ENCODE assay signal across 11 cellular contexts in genomic region chr18:48800479-48800876, GRCh38.
DNase-seq lines count a peak whose midpoint lies in the region; ATAC-seq and TF ChIP-seq lines count a peak whose summit lies in the region.
"Had no signal": no experiment of that assay in that cellular context is flagged by ENCODE, and none has a peak within 500 bp of the region (broad histone marks: within the 10 kb centered on the region; RNA-seq: fewer than 3 reads in every experiment).

No MANE protein-coding gene starts in this region.

- H4K8ac ChIP-seq in mesenchymal stem cell (ENCODE audit: low read length): no peak overlapping the region

- no peak overlapping the region for H3K4ac ChIP-seq in mesenchymal stem cell (ENCODE audit: low read depth in 1 of 2, low read length in 2 of 2)

- H2AK5ac ChIP-seq in mesenchymal stem cell (ENCODE audit: low read length, severe bottlenecking): no peak overlapping the region

- H3K9ac ChIP-seq in mesenchymal stem cell (ENCODE audit: low read length): no peak overlapping the region

- intact Hi-C loops in left ventricle myocardium superior (cut with micrococcal nuclease): no loop called here
- intact Hi-C loops in aorta (cut with DNase I): no loop called here

- H3K14ac ChIP-seq in mesenchymal stem cell (ENCODE audit: low read length in 2 of 2): no peak overlapping the region

- H3K4me3 ChIP-seq in right atrium auricular region: no peak overlapping the region
- H3K4me3 ChIP-seq in mesenchymal stem cell (ENCODE audit: insufficient read depth in 1 of 2, low read depth in 1 of 2, low read length in 2 of 2): no peak overlapping the region
- H3K4me3 ChIP-seq in aorta (ENCODE audit: low read length in 2 of 2): no peak overlapping the region
- H3K4me3 ChIP-seq: GM23338 had no signal

- no peak overlapping the region for H2BK12ac ChIP-seq in mesenchymal stem cell (ENCODE audit: low read length in 2 of 2)

- no peak overlapping the region for H2BK5ac ChIP-seq in mesenchymal stem cell (ENCODE audit: low read depth, low read length, poor library complexity, severe bottlenecking)

- no peak overlapping the region for H3K23ac ChIP-seq in mesenchymal stem cell (ENCODE audit: low read length in 2 of 2)

- no peak overlapping the region for H3K4me2 ChIP-seq in mesenchymal stem cell (ENCODE audit: low read length, poor library complexity, severe bottlenecking)
- H3K4me2 ChIP-seq: GM23338 had no signal

- H3K4me1 ChIP-seq in right atrium auricular region (peaks cover 0 to 83% of the 10 kb centered on the region in 2 donors), mesenchymal stem cell (ENCODE audit: control insufficient read depth, insufficient read depth, low read depth, low read length) (peaks cover 5% of the 10 kb centered on the region), aorta (ENCODE audit: control insufficient read depth in 1 of 2, insufficient read depth in 2 of 2, low read length in 2 of 2) (peaks cover 0 to 2% of the 10 kb centered on the region in 2 donors)

- 100% methylated on average over 4 of the region's 6 CpGs for WGBS in mesenchymal stem cell
- 36 to 37% methylated on average over 6 of the region's 6 CpGs for WGBS in aorta, 2 donors

- H3K9me3 ChIP-seq in right atrium auricular region (no peaks in the 10 kb centered on the region), mesenchymal stem cell (ENCODE audit: control insufficient read depth, low read length) (no peaks in the 10 kb centered on the region), aorta (ENCODE audit: control insufficient read depth, low read length) (no peaks in the 10 kb centered on the region)

- no peak overlapping the region for H2BK15ac ChIP-seq in mesenchymal stem cell (ENCODE audit: low read depth, poor library complexity, severe bottlenecking)

- H4K91ac ChIP-seq in mesenchymal stem cell (ENCODE audit: low read length): no peak overlapping the region

- H3K27ac ChIP-seq in right atrium auricular region: peak overlapping the region in 1 of 2 donors; percentile 90
- no peak overlapping the region for H3K27ac ChIP-seq in mesenchymal stem cell (ENCODE audit: low read length, poor library complexity, severe bottlenecking)
- H3K27ac ChIP-seq in aorta (ENCODE audit: low read depth in 1 of 2, low read length in 2 of 2): peak overlapping the region in 1 of 2 donors; percentile 38

- H3K27me3 ChIP-seq in right atrium auricular region (no peaks in the 10 kb centered on the region), mesenchymal stem cell (ENCODE audit: control insufficient read depth in 1 of 2, insufficient read depth in 1 of 2, low read length in 2 of 2) (no peaks in the 10 kb centered on the region), aorta (ENCODE audit: control insufficient read depth in 1 of 2, insufficient read depth in 2 of 2, low read length in 1 of 2) (no peaks in the 10 kb centered on the region)

- H3K79me1 ChIP-seq in mesenchymal stem cell (replicated peaks; ENCODE audit: low read length, poor library complexity, severe bottlenecking): peaks cover 13% of the 10 kb centered on the region

- peak overlapping the region; percentile 18 for H2AFZ ChIP-seq in mesenchymal stem cell (ENCODE audit: low read depth, low read length)
- H2AFZ ChIP-seq: GM23338 had no signal

- H3K18ac ChIP-seq in mesenchymal stem cell (ENCODE audit: low read depth in 1 of 2, low read length in 2 of 2): no peak overlapping the region

- H3K36me3 ChIP-seq in right atrium auricular region (no peaks in the 10 kb centered on the region), mesenchymal stem cell (ENCODE audit: control insufficient read depth in 1 of 2, insufficient read depth in 2 of 2, low read depth in 1 of 2, low read length in 2 of 2) (peaks cover 36 to 72% of the 10 kb centered on the region in 2 experiments), aorta (ENCODE audit: control insufficient read depth in 1 of 2, insufficient read depth in 2 of 2, low read length in 1 of 2) (no peaks in the 10 kb centered on the region)

- ATAC-seq in left ventricle myocardium superior (no peak), aorta (ENCODE audit: low FRiP score) (no peak), GM19397 (IDR thresholded peaks at IDR 0.05; ENCODE audit: unreplicated experiment) (no peak)
- ATAC-seq: GM23338 had no signal

- DNase-seq in right atrium auricular region (ENCODE audit: low spot score) (peak; percentile 57), left ventricle myocardium superior (no peak), mesenchymal stem cell (no peak), aorta (peak; percentile 44), NCI-H2171 (lab: John Stamatoyannopoulos, UW) (no peak), D341Med (ENCODE audit: low spot score) (no peak)
- DNase-seq in activated CD8-positive, alpha-beta memory T cell treated with anti-CD3 and anti-CD28 coated beads, Interleukin-2, amount 50 U/mL, for 4 hours: peak; percentile 8
- DNase-seq: NCI-H1436; NK-92 treated with Interleukin-12 subunit alpha and Interleukin-12 subunit beta, amount 100 ng/mL, for 24 hours had no signal

- H2BK120ac ChIP-seq in mesenchymal stem cell (ENCODE audit: low read depth, low read length): no peak overlapping the region

- no peak for TF ChIP-seq CTCF in right atrium auricular region (IDR thresholded peaks at IDR 0.05)

Comparison
In these comparisons a context has a peak if more than half of its experiments do, and no peak if none do; other contexts are left out.
1. DNase-seq: peak in right atrium auricular region (single experiment), activated CD8-positive, alpha-beta memory T cell treated with anti-CD3 and anti-CD28 coated beads, Interleukin-2, amount 50 U/mL, for 4 hours (single experiment) and aorta (2 of 2); none in left ventricle myocardium superior (single experiment), mesenchymal stem cell (single experiment), NCI-H2171 (single experiment) and D341Med (single experiment).